2 cellular contexts compared by ENCODE assay signal in genomic region chr21:42048870-42049577, GRCh38.
A peak's percentile ranks its signal among the peaks of the same experiment; 100 is the strongest.
TF ChIP-seq lines count a peak whose summit lies in the region.

No MANE protein-coding gene starts in this region.

TF ChIP-seq in IMR-90, 13 proteins besides CTCF, POLR2A, EP300 and RAD21:
- TF ChIP-seq, protein P1, sequence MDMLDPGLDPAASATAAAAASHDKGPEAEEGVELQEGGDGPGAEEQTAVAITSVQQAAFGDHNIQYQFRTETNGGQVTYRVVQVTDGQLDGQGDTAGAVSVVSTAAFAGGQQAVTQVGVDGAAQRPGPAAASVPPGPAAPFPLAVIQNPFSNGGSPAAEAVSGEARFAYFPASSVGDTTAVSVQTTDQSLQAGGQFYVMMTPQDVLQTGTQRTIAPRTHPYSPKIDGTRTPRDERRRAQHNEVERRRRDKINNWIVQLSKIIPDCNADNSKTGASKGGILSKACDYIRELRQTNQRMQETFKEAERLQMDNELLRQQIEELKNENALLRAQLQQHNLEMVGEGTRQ (IDR thresholded peaks at IDR 0.05; ENCODE audit: low read depth, low read length), result no peak
- TF ChIP-seq CEBPB (IDR thresholded peaks at IDR 0.05; ENCODE audit: low read depth, low read length) (peak; percentile 55), MAZ (IDR thresholded peaks at IDR 0.05; ENCODE audit: borderline replicate concordance, low read depth, low read length) (no peak)

TF ChIP-seq in GM12878, 131 proteins besides CTCF, POLR2A, EP300 and RAD21:
- TF ChIP-seq BCL3 (IDR thresholded peaks at IDR 0.05; ENCODE audit: borderline replicate concordance, insufficient read depth, low read depth, low read length, poor library complexity, severe bottlenecking) (peak; percentile 18), PML (IDR thresholded peaks at IDR 0.05; ENCODE audit: low read length) (no peak), KDM1A (IDR thresholded peaks at IDR 0.05; ENCODE audit: borderline replicate concordance) (no peak)
